11 cellular contexts compared by ENCODE assay signal in the genomic region with DNA sequence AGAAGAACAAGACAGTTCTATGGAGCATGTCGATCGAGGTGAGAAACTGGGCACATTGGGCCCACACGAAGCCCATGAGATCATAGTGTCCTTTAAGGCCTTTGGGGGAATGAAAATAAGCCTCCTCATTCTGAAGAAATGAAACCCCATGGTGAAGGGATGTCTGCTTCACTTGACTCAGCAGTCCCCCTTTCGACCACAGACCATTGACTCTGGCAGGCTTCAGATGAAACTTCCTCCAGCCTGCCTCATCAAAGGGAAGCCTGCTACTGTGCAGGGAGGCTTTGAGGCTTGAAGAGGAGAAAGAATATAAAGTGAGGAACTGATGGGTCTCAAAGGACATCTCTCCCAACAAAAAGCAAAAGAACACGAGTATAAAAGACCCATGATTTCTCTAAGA.
DNase-seq lines count a peak whose midpoint lies in the region; ATAC-seq and TF ChIP-seq lines count a peak whose summit lies in the region.
"Had no signal": no experiment of that assay in that cellular context is flagged by ENCODE, and none has a peak within 500 bp of the region (broad histone marks: within the 10 kb centered on the region; RNA-seq: fewer than 3 reads in every experiment).

No MANE protein-coding gene starts in this region.

- no peaks in the 10 kb centered on the region for H3K9me3 Mint-ChIP-seq in osteocyte (ENCODE audit: unreplicated experiment)
- no peaks in the 10 kb centered on the region for H3K9me3 Mint-ChIP-seq in effector memory CD8-positive, alpha-beta T cell

- no peak for TF ChIP-seq CTCF in osteocyte (IDR thresholded peaks at IDR 0.05)

- no peak overlapping the region for H3K4me3 Mint-ChIP-seq in osteocyte (ENCODE audit: unreplicated experiment)
- H3K4me3 Mint-ChIP-seq in effector memory CD8-positive, alpha-beta T cell = no peak overlapping the region

- peaks cover 3% of the 10 kb centered on the region for H3K27me3 Mint-ChIP-seq in osteocyte (ENCODE audit: unreplicated experiment)
- H3K27me3 Mint-ChIP-seq in effector memory CD8-positive, alpha-beta T cell = peaks cover 11 to 45% of the 10 kb centered on the region in 2 donors

- no peak for DNase-seq in NCI-H2227 treated with DMSO at 0.1 percent for 48 hours (lab: John Stamatoyannopoulos, UW)
- DNase-seq in putamen (ENCODE audit: low spot score) = no peak
- DNase-seq in osteocyte (ENCODE audit: extremely low spot score, unreplicated experiment) = no peak
- no peak for DNase-seq in effector memory CD8-positive, alpha-beta T cell
- DNase-seq: erythroblast, midbrain, Right ventricle myocardium superior had no signal

- ATAC-seq in GM18498 (IDR thresholded peaks at IDR 0.05; ENCODE audit: unreplicated experiment) = peak; percentile 88
- ATAC-seq in GM19397 (IDR thresholded peaks at IDR 0.05; ENCODE audit: unreplicated experiment) = peak; percentile 84
- ATAC-seq in HG02798 (IDR thresholded peaks at IDR 0.05; ENCODE audit: poor library complexity, unreplicated experiment) = peak; percentile 87
- ATAC-seq in HG03469 (IDR thresholded peaks at IDR 0.05; ENCODE audit: unreplicated experiment) = peak; percentile 92
- ATAC-seq in effector memory CD8-positive, alpha-beta T cell (replicated peaks) = no peak

- no peaks in the 10 kb centered on the region for H3K4me1 Mint-ChIP-seq in osteocyte (ENCODE audit: unreplicated experiment)
- H3K4me1 Mint-ChIP-seq in effector memory CD8-positive, alpha-beta T cell (ENCODE audit: low read depth in 2 of 2) = no peaks in the 10 kb centered on the region

- H3K36me3 Mint-ChIP-seq in osteocyte (ENCODE audit: unreplicated experiment) = no peaks in the 10 kb centered on the region
- no peaks in the 10 kb centered on the region for H3K36me3 Mint-ChIP-seq in effector memory CD8-positive, alpha-beta T cell (ENCODE audit: insufficient read depth)

- no peak overlapping the region for H3K27ac Mint-ChIP-seq in osteocyte (ENCODE audit: unreplicated experiment)
- no peak overlapping the region for H3K27ac Mint-ChIP-seq in effector memory CD8-positive, alpha-beta T cell
